In the genomic region with DNA sequence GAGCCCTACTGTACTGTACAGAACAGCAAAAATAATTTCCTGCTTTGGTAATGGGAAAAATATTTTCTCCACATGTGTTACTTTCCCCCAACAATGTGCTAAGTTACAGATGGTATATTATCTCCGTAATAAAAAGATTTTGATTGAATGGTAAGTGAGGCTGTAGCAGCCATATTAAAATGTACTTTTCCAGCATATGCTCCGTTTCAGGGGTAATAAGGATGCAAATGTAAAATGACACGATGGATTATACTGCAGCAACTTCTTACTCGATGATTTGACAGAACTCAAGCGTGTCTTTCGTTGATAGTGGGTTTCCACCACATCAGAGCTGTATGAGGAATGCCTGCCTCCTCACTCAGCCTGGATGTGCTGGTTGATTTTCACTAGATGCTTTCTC, we compare ENCODE assay signal across 19 cellular contexts. TPM values are rescaled to one million over a fixed set of nuclear protein-coding genes. Genes with fewer than 3 reads are reported as not detected.
"Had no signal": no experiment of that assay in that cellular context is flagged by ENCODE, and none has a peak within 500 bp of the region (broad histone marks: within the 10 kb centered on the region; RNA-seq: fewer than 3 reads in every experiment).

No MANE protein-coding gene starts in this region.

- H3K4me3 ChIP-seq: coronary artery, left ventricle myocardium inferior, lower lobe of right lung, prostate gland had no signal

- H3K36me3 Mint-ChIP-seq: immature natural killer cell, memory B cell, mesothelial cell of epicardium, naive B cell had no signal

- FAIRE-seq: kidney, small intestine had no signal

- H3K36me3 ChIP-seq: left ventricle myocardium inferior, lower lobe of right lung, prostate gland had no signal

- ATAC-seq: left cardiac atrium, lower lobe of right lung, sciatic nerve had no signal

- H3K4me1 ChIP-seq: prostate gland had no signal

- H3K9me3 Mint-ChIP-seq: immature natural killer cell, memory B cell, mesothelial cell of epicardium, nephron had no signal

- H3K4me3 Mint-ChIP-seq: immature natural killer cell, memory B cell, mesothelial cell of epicardium, naive B cell, nephron had no signal

- H3K27ac Mint-ChIP-seq: immature natural killer cell, memory B cell, mesothelial cell of epicardium, naive B cell, nephron had no signal

- H3K27ac ChIP-seq: coronary artery, left ventricle myocardium inferior, lower lobe of right lung, parathyroid adenoma, prostate gland had no signal

- H3K4me1 Mint-ChIP-seq: immature natural killer cell, memory B cell, naive B cell had no signal

- H3K9me3 ChIP-seq: left ventricle myocardium inferior, lower lobe of right lung, prostate gland had no signal

- DNase-seq: effector CD4-positive, alpha-beta T cell; immature natural killer cell; kidney; left cardiac atrium; left ventricle myocardium inferior; lower lobe of right lung; naive B cell; retina; small intestine; stimulated activated CD4-positive, alpha-beta T cell treated with anti-CD3 and anti-CD28 coated beads, Interleukin-2, amount 100 ng/mL, for 48 hours; stimulated activated naive CD4-positive, alpha-beta T cell treated with Interleukin-2 at 50 U/mL for 16 hours; trophoblast cell had no signal

RNA-seq across cellular contexts. Expression of gene OSBPL6, which starts 50.5 kb away (rescaled TPM):
- polyA plus RNA-seq: immature natural killer cell had no signal
